Comparison of ENCODE assay signal across 1 cellular context in genomic region chr11:9142732-9143131, GRCh38.
TF ChIP-seq lines count a peak whose summit lies in the region.

No MANE protein-coding gene starts in this region.

TF ChIP-seq in SK-N-SH, 30 proteins besides CTCF, POLR2A, EP300 and RAD21 (continued from another document):
- TF ChIP-seq EZH2phosphoT487 (IDR thresholded peaks at IDR 0.05; ENCODE audit: borderline replicate concordance, low read depth) (no peak), NRF1 (IDR thresholded peaks at IDR 0.05; ENCODE audit: low read depth, low read length) (no peak), RCOR1 (IDR thresholded peaks at IDR 0.05; ENCODE audit: low read length) (no peak), FOXM1 (IDR thresholded peaks at IDR 0.05; ENCODE audit: low read depth) (no peak), USF2 (IDR thresholded peaks at IDR 0.05; ENCODE audit: borderline replicate concordance, low read depth, low read length) (no peak), POLR2AphosphoS5 (IDR thresholded peaks at IDR 0.05; ENCODE audit: low read depth, low read length) (no peak), PBX3 (IDR thresholded peaks at IDR 0.05) (no peak), NFIC (IDR thresholded peaks at IDR 0.05; ENCODE audit: borderline replicate concordance) (no peak), YY1 (IDR thresholded peaks at IDR 0.05; ENCODE audit: low read depth) (no peak), JUND (IDR thresholded peaks at IDR 0.05) (no peak), ZBTB33 (IDR thresholded peaks at IDR 0.05; ENCODE audit: borderline replicate concordance, low read depth) (no peak), SIN3A (IDR thresholded peaks at IDR 0.05; ENCODE audit: borderline replicate concordance, low read depth, low read length) (no peak), TEAD4 (IDR thresholded peaks at IDR 0.05; ENCODE audit: borderline replicate concordance, insufficient read depth) (no peak), SMC3 (IDR thresholded peaks at IDR 0.05; ENCODE audit: low read depth, low read length) (no peak), CHD2 (IDR thresholded peaks at IDR 0.05; ENCODE audit: low read length, partially characterized antibody) (no peak), TCF12 (IDR thresholded peaks at IDR 0.05) (no peak)
